24 cellular contexts compared by ENCODE assay signal in the genomic region with DNA sequence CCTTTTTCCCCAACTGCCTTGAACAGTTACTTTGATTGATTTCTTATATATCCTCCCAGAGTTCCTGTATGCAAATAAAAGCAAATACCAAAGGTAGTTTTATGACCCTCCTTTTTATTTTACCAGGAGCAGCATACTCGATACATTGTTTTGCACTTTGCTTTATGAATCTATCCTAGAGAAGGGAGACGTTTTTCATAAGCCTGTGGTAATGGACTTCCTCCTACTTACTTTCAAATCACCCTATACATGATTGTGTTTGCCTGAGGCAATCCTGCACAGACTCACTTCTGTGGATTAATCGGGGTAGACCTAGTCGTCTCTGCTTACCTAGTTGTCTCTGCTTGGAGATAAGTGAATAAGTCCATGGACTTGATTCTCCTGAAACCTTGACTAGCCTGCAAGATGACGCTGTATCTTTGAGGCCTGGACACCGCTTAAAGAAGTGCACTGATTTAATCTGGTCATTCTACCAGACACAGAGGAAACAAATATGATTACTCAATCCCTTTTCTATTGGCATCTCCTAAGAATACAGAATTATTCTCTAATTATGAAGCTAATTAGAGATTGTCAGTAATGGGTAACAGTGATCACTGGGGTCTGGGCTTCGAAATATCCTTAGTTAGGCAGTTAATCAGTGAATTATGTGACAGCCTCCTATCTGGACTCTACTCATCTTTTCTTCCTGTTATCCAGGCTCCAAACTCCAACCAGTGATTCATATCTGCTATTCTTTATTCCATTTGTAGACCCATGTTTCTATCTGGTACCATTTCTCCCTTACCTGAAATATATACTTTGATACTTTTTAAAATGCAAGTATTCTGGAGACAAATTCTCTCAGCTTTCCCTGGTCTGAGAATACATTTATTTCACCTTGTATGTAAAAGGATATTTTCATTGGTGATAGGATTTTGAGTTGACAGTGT.
A peak's percentile ranks its signal among the peaks of the same experiment; 100 is the strongest.
DNase-seq lines count a peak whose midpoint lies in the region; ATAC-seq and TF ChIP-seq lines count a peak whose summit lies in the region.
"Had no signal": no experiment of that assay in that cellular context is flagged by ENCODE, and none has a peak within 500 bp of the region (broad histone marks: within the 10 kb centered on the region; RNA-seq: fewer than 3 reads in every experiment).

No MANE protein-coding gene starts in this region.

- H3K36me3 ChIP-seq in BE2C = no peaks in the 10 kb centered on the region
- no peaks in the 10 kb centered on the region for H3K36me3 ChIP-seq in left ventricle myocardium inferior
- H3K36me3 ChIP-seq: BLaER1 had no signal

- no peak for TF ChIP-seq POLR2A in NB4 (IDR thresholded peaks at IDR 0.05; ENCODE audit: extremely low read depth, insufficient read length)

- no peak overlapping the region for H3K4me3 ChIP-seq in BE2C (ENCODE audit: low read depth, low read length)
- H3K4me3 ChIP-seq in NB4 (ENCODE audit: low read depth, low read length) = no peak overlapping the region
- H3K4me3 ChIP-seq in left ventricle myocardium inferior = no peak overlapping the region
- H3K4me3 ChIP-seq: A549, BLaER1 had no signal

- in situ Hi-C loops in SK-MEL-5 (cut with HindIII; ENCODE audit: low pct_unique_long_range_greater_than_20kb, low sequenced_read_pairs) = no loop called here

- no peak overlapping the region for H3K27ac ChIP-seq in left ventricle myocardium inferior (replicated peaks)
- H3K27ac ChIP-seq: A549, BLaER1, KMS-11 had no signal

- H3K27me3 ChIP-seq in BE2C (no peaks in the 10 kb centered on the region), left ventricle myocardium inferior (ENCODE audit: low read depth) (no peaks in the 10 kb centered on the region)
- H3K27me3 ChIP-seq: BLaER1 had no signal

- intact Hi-C loops in left colon (cut with DNase I, micrococcal nuclease) (no loop called here), left ventricle myocardium inferior (cut with micrococcal nuclease) (no loop called here)

- H3K4me1 ChIP-seq in BE2C (peaks cover 28% of the 10 kb centered on the region), left ventricle myocardium inferior (peaks cover 4% of the 10 kb centered on the region)
- H3K4me1 ChIP-seq: A549, BLaER1 had no signal

- H3K9me3 ChIP-seq in BE2C = no peaks in the 10 kb centered on the region; the same call in 1 of the 2 replicates
- no peaks in the 10 kb centered on the region for H3K9me3 ChIP-seq in left ventricle myocardium inferior (replicated peaks)
- H3K9me3 ChIP-seq: A549, BLaER1 had no signal

- ATAC-seq in left colon = peak; percentile 75
- ATAC-seq: A549, HCT116, PC-3 had no signal

- TF ChIP-seq CTCF in BE2C (IDR thresholded peaks at IDR 0.05; ENCODE audit: low read depth, low read length) (no peak), NB4 (IDR thresholded peaks at IDR 0.05; ENCODE audit: low read depth, low read length) (no peak), left ventricle myocardium inferior (IDR thresholded peaks at IDR 0.05; ENCODE audit: borderline replicate concordance) (no peak)

- DNase-seq in BE2C (peak; percentile 78), NB4 (ENCODE audit: low read depth) (peak; percentile 8), SK-MEL-5 (ENCODE audit: low read depth, low spot score) (peak; percentile 60), left colon (no peak), NCI-H1105 (lab: John Stamatoyannopoulos, UW) (no peak), left ventricle myocardium inferior (no peak), epidermal melanocyte (ENCODE audit: insufficient read length, low spot score) (no peak)
- DNase-seq: CD4-positive, alpha-beta T cell; COR-L47; DMS79 treated with DMSO at 0.1 percent for 48 hours; GOT3; NCI-H1092; NCI-H1436 treated with DMSO at 0.1 percent for 48 hours; NCI-H1930; NCI-H2227 treated with DMSO at 0.1 percent for 48 hours; NCI-H510A; NK-92 treated with Interleukin-12 subunit alpha and Interleukin-12 subunit beta, amount 100 ng/mL, for 24 hours; PC-3; RPMI8226; SHP77 had no signal

Comparison
In these comparisons a context has a peak if more than half of its experiments do, and no peak if none do; other contexts are left out.
1. DNase-seq: peak in BE2C (single experiment), NB4 (single experiment) and SK-MEL-5 (single experiment); none in left colon (0 of 2), NCI-H1105 (single experiment), left ventricle myocardium inferior (single experiment) and epidermal melanocyte (single experiment).